In the genomic region with DNA sequence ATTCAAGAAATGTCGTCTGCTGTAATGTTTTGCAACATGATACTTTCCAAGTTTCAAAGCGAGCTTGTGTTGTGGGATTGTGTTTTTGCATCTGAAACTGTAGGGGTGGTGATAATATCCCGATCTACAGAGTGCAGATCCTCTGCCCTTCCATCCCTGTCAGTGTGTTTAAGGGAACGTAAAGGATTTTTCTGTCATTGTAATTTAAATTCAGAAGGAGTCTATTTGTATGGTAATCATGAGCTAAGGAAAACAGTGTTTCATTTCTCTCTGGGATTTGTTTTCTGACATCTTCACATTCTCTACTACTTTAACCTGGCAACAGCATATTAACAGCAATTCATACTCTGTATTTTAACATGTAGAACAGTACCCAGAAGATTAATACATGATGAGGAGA, we compare ENCODE assay signal across 20 cellular contexts.
"Had no signal": no experiment of that assay in that cellular context is flagged by ENCODE, and none has a peak within 500 bp of the region (broad histone marks: within the 10 kb centered on the region; RNA-seq: fewer than 3 reads in every experiment).

No MANE protein-coding gene starts in this region.

- H3K36me3 ChIP-seq: pancreas, tibial artery, upper lobe of left lung, uterus had no signal

- H3K9me3 Mint-ChIP-seq: stimulated activated naive CD8-positive, alpha-beta T cell treated with anti-CD3 and anti-CD28 coated beads, Interleukin-15, Interleukin-2, amounts not matched to agents 100 ng/mL and 50 ng/mL, for 24 hours had no signal

- H3K27me3 Mint-ChIP-seq: naive thymus-derived CD4-positive, alpha-beta T cell; progenitor cell of endocrine pancreas; stimulated activated naive CD8-positive, alpha-beta T cell treated with anti-CD3 and anti-CD28 coated beads, Interleukin-15, Interleukin-2, amounts not matched to agents 100 ng/mL and 50 ng/mL, for 24 hours had no signal

- H3K4me3 Mint-ChIP-seq: naive thymus-derived CD4-positive, alpha-beta T cell; stimulated activated effector memory CD8-positive, alpha-beta T cell treated with anti-CD3 and anti-CD28 coated beads, Interleukin-12 subunit alpha, Interleukin-12 subunit beta, amount 100 ng/mL, for 72 hours; stimulated activated naive CD8-positive, alpha-beta T cell treated with anti-CD3 and anti-CD28 coated beads, Interleukin-15, Interleukin-2, amounts not matched to agents 100 ng/mL and 50 ng/mL, for 24 hours had no signal

- H3K27ac Mint-ChIP-seq: naive thymus-derived CD4-positive, alpha-beta T cell; progenitor cell of endocrine pancreas; stimulated activated effector memory CD8-positive, alpha-beta T cell treated with anti-CD3 and anti-CD28 coated beads, Interleukin-12 subunit alpha, Interleukin-12 subunit beta, amount 100 ng/mL, for 72 hours; stimulated activated naive CD8-positive, alpha-beta T cell treated with anti-CD3 and anti-CD28 coated beads, Interleukin-15, Interleukin-2, amounts not matched to agents 100 ng/mL and 50 ng/mL, for 24 hours had no signal

- H3K4me1 ChIP-seq: upper lobe of left lung, uterus had no signal

- DNase-seq: cortex of kidney; dorsolateral prefrontal cortex; effector CD8-positive, alpha-beta T cell; islet precursor cell; mammary epithelial cell; naive thymus-derived CD4-positive, alpha-beta T cell; occipital lobe; pancreas; right cardiac atrium; stimulated activated CD4-positive, alpha-beta T cell treated with anti-CD3 and anti-CD28 coated beads, Interleukin-2, amount 100 ng/mL, for 48 hours; stimulated activated CD8-positive, alpha-beta memory T cell treated with anti-CD3 and anti-CD28 coated beads, Interleukin-4, amount 100 ng/mL, for 48 hours; tibial artery; upper lobe of left lung; uterus had no signal

- H3K36me3 Mint-ChIP-seq: naive thymus-derived CD4-positive, alpha-beta T cell; stimulated activated effector memory CD8-positive, alpha-beta T cell treated with anti-CD3 and anti-CD28 coated beads, Interleukin-12 subunit alpha, Interleukin-12 subunit beta, amount 100 ng/mL, for 72 hours had no signal

- H3K9me3 ChIP-seq: pancreas, tibial artery, upper lobe of left lung, uterus had no signal

- ATAC-seq: esophagus mucosa; left lobe of liver; naive thymus-derived CD4-positive, alpha-beta T cell; pancreas; right cardiac atrium; stimulated activated effector memory CD8-positive, alpha-beta T cell treated with anti-CD3 and anti-CD28 coated beads, Interleukin-12 subunit alpha, Interleukin-12 subunit beta, amount 100 ng/mL, for 72 hours had no signal

- H3K4me1 Mint-ChIP-seq: naive thymus-derived CD4-positive, alpha-beta T cell; stimulated activated effector memory CD8-positive, alpha-beta T cell treated with anti-CD3 and anti-CD28 coated beads, Interleukin-12 subunit alpha, Interleukin-12 subunit beta, amount 100 ng/mL, for 72 hours had no signal

- H3K4me3 ChIP-seq: dorsolateral prefrontal cortex, pancreas, smooth muscle cell, tibial artery, upper lobe of left lung, uterus had no signal

- H3K27ac ChIP-seq: dorsolateral prefrontal cortex, pancreas, tibial artery, upper lobe of left lung, uterus had no signal

- H3K27me3 ChIP-seq: dorsolateral prefrontal cortex, pancreas, tibial artery, upper lobe of left lung, uterus had no signal
